ENCODE assay signal across 9 cellular contexts in the genomic region with DNA sequence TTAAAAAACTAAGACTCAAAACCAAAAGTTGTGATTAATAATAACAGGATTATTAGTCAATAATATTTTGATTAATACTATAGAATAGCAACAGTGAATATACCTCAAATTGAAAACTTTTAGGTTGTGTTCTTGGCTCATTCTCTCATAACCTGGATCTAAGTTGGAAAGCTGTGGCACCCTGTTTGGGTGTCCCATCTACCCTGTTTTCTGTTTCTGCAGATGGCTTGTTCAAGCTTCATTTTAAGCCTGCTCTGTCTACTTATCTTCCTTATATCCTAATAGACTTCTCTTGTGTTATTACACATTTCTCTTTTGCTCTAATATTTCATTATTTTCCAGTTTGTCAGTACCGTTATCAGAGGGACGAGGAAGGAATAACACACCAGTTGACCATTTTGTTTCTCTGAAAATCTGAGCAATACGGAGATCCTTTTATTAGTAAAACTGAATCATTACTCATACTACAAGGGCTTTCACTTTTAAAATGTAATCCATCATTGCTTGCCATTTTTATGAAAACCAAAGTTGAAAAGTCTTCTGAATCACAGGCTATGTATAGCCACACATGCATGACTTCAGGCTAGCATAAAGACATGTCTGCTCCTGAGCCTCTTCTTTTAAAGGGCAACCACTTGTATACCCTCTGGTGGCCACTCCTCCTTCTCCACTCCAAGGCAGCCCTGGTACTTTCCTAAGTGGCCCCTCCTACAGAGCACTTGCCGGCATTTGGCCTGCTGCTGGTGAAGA. TPM values are rescaled to one million over a fixed set of nuclear protein-coding genes. Genes with fewer than 3 reads are reported as not detected.
DNase-seq lines count a peak whose midpoint lies in the region; ATAC-seq and TF ChIP-seq lines count a peak whose summit lies in the region.
"Had no signal": no experiment of that assay in that cellular context is flagged by ENCODE, and none has a peak within 500 bp of the region (broad histone marks: within the 10 kb centered on the region; RNA-seq: fewer than 3 reads in every experiment).

No MANE protein-coding gene starts in this region.

- no peak for TF ChIP-seq CTCF in thyroid gland (IDR thresholded peaks at IDR 0.05)

- H3K9me3 Mint-ChIP-seq in activated naive CD4-positive, alpha-beta T cell treated with anti-CD3 and anti-CD28 coated beads for 36 hours, result no peaks in the 10 kb centered on the region
- no peaks in the 10 kb centered on the region for H3K9me3 Mint-ChIP-seq in effector memory CD8-positive, alpha-beta T cell
- no peaks in the 10 kb centered on the region for H3K9me3 Mint-ChIP-seq in CD4-positive, alpha-beta memory T cell

- DNase-seq in activated naive CD4-positive, alpha-beta T cell treated with anti-CD3 and anti-CD28 coated beads for 36 hours, result peak; percentile 11
- DNase-seq in activated naive CD4-positive, alpha-beta T cell treated with Interleukin-2 at 50 U/mL for 16 hours, result no peak
- no peak for DNase-seq in effector memory CD8-positive, alpha-beta T cell
- DNase-seq in thyroid gland (peak; percentile 40 to 46), NCI-H146 treated with DMSO at 0.1 percent for 48 hours (lab: John Stamatoyannopoulos, UW; ENCODE audit: unreplicated experiment) (no peak)
- no peak for DNase-seq in effector memory CD4-positive, alpha-beta T cell
- no peak for DNase-seq in CD4-positive, alpha-beta memory T cell
- DNase-seq: DMS79 had no signal

- H3K27ac ChIP-seq in thyroid gland, result no peak overlapping the region
- H3K27ac ChIP-seq in effector memory CD4-positive, alpha-beta T cell (ENCODE audit: insufficient read depth, low read length, poor library complexity, severe bottlenecking), result no peak overlapping the region
- no peak overlapping the region for H3K27ac ChIP-seq in CD4-positive, alpha-beta memory T cell (ENCODE audit: low read depth, low read length)

- no peak overlapping the region for H3K4me3 Mint-ChIP-seq in activated naive CD4-positive, alpha-beta T cell treated with anti-CD3 and anti-CD28 coated beads for 36 hours
- no peak overlapping the region for H3K4me3 Mint-ChIP-seq in effector memory CD8-positive, alpha-beta T cell
- no peak overlapping the region for H3K4me3 Mint-ChIP-seq in CD4-positive, alpha-beta memory T cell

- H3K36me3 Mint-ChIP-seq in activated naive CD4-positive, alpha-beta T cell treated with anti-CD3 and anti-CD28 coated beads for 36 hours (ENCODE audit: low read depth), result peaks cover 7% of the 10 kb centered on the region
- H3K36me3 Mint-ChIP-seq in effector memory CD8-positive, alpha-beta T cell (ENCODE audit: insufficient read depth), result peaks cover 17% of the 10 kb centered on the region
- peaks cover 15 to 66% of the 10 kb centered on the region in 2 donors for H3K36me3 Mint-ChIP-seq in CD4-positive, alpha-beta memory T cell

- POLR2A ChIA-PET in CD4-positive, alpha-beta memory T cell (lab: Charles Lee; ENCODE audit: partially characterized antibody), result no interaction called here

- H3K27me3 ChIP-seq in thyroid gland, result no peaks in the 10 kb centered on the region
- no peaks in the 10 kb centered on the region for H3K27me3 ChIP-seq in effector memory CD4-positive, alpha-beta T cell (replicated peaks; ENCODE audit: control insufficient read depth, insufficient read depth, low read length, poor library complexity, severe bottlenecking)
- no peaks in the 10 kb centered on the region for H3K27me3 ChIP-seq in CD4-positive, alpha-beta memory T cell (ENCODE audit: insufficient read depth, low read length)

- peaks cover 13% of the 10 kb centered on the region for H3K4me1 Mint-ChIP-seq in activated naive CD4-positive, alpha-beta T cell treated with anti-CD3 and anti-CD28 coated beads for 36 hours (ENCODE audit: low read depth)
- H3K4me1 Mint-ChIP-seq in effector memory CD8-positive, alpha-beta T cell (ENCODE audit: low read depth in 2 of 2), result peaks cover 0 to 1% of the 10 kb centered on the region in 2 donors
- H3K4me1 Mint-ChIP-seq in CD4-positive, alpha-beta memory T cell, result peaks cover 0 to 2% (median 0%) of the 10 kb centered on the region in 4 donors

- 49 to 50% methylated on average over 4 of the region's 4 CpGs for WGBS in thyroid gland, 2 donors

- H3K4me1 ChIP-seq in thyroid gland, result peaks cover 0 to 7% of the 10 kb centered on the region in 2 donors
- H3K4me1 ChIP-seq in effector memory CD4-positive, alpha-beta T cell (ENCODE audit: control insufficient read depth, insufficient read depth, low read length, poor library complexity, severe bottlenecking), result no peaks in the 10 kb centered on the region
- H3K4me1 ChIP-seq in CD4-positive, alpha-beta memory T cell (ENCODE audit: insufficient read depth, low read length), result no peaks in the 10 kb centered on the region

- intact Hi-C loops in activated naive CD4-positive, alpha-beta T cell treated with anti-CD3 and anti-CD28 coated beads for 36 hours (cut with micrococcal nuclease), result loop anchor here (2.0 kb wide), 1 partner anchor 279 kb away; a partner anchor contains a TSS
- intact Hi-C loops in thyroid gland (cut with DNase I), result no loop called here
- intact Hi-C loops in CD4-positive, alpha-beta memory T cell (cut with micrococcal nuclease), result loop anchor here (5.0 kb wide), 1 partner anchor 87 kb away; a partner anchor contains a TSS

- peak overlapping the region; percentile 80 for H3K27ac Mint-ChIP-seq in activated naive CD4-positive, alpha-beta T cell treated with anti-CD3 and anti-CD28 coated beads for 36 hours
- peak overlapping the region; percentile 39 to 82 for H3K27ac Mint-ChIP-seq in effector memory CD8-positive, alpha-beta T cell
- peak overlapping the region in 2 of 7 donors; percentile 43 to 61 for H3K27ac Mint-ChIP-seq in CD4-positive, alpha-beta memory T cell

- peak; percentile 79 for ATAC-seq in HG03342 (IDR thresholded peaks at IDR 0.05; ENCODE audit: unreplicated experiment)
- ATAC-seq in effector memory CD8-positive, alpha-beta T cell (replicated peaks), result no peak

- no peak overlapping the region for H3K4me3 ChIP-seq in thyroid gland (replicated peaks in 1 of 3)
- no peak overlapping the region for H3K4me3 ChIP-seq in effector memory CD4-positive, alpha-beta T cell (ENCODE audit: insufficient read depth, low read depth, low read length, poor library complexity, severe bottlenecking)
- H3K4me3 ChIP-seq in CD4-positive, alpha-beta memory T cell (ENCODE audit: low read length in 2 of 2), result no peak overlapping the region

- no peaks in the 10 kb centered on the region for H3K9me3 ChIP-seq in thyroid gland
- no peaks in the 10 kb centered on the region for H3K9me3 ChIP-seq in effector memory CD4-positive, alpha-beta T cell (ENCODE audit: control insufficient read depth, low read length)
- H3K9me3 ChIP-seq in CD4-positive, alpha-beta memory T cell (ENCODE audit: control insufficient read depth in 1 of 2, low read length in 2 of 2), result no peaks in the 10 kb centered on the region

- no peaks in the 10 kb centered on the region for H3K27me3 Mint-ChIP-seq in activated naive CD4-positive, alpha-beta T cell treated with anti-CD3 and anti-CD28 coated beads for 36 hours (ENCODE audit: low read depth)
- no peaks in the 10 kb centered on the region for H3K27me3 Mint-ChIP-seq in effector memory CD8-positive, alpha-beta T cell
- no peaks in the 10 kb centered on the region for H3K27me3 Mint-ChIP-seq in CD4-positive, alpha-beta memory T cell

- CTCF ChIA-PET in activated naive CD4-positive, alpha-beta T cell treated with anti-CD3 and anti-CD28 coated beads for 36 hours (lab: Charles Lee), result interaction anchor here (0.7 to 3.4 kb wide), 6 partner anchors 12 to 273 kb away, joined by 3 to 19 read pairs (median 5); a partner anchor contains a TSS
- CTCF ChIA-PET in CD4-positive, alpha-beta memory T cell (lab: Charles Lee; ENCODE audit: partially characterized antibody), result interaction anchor here (1.9 to 2.9 kb wide), 2 partner anchors 16 to 150 kb away, joined by 5 to 14 read pairs; no protein-coding TSS in a partner anchor

- H3K36me3 ChIP-seq in thyroid gland, result peaks cover 0 to 4% of the 10 kb centered on the region in 2 donors
- peaks cover 19% of the 10 kb centered on the region for H3K36me3 ChIP-seq in effector memory CD4-positive, alpha-beta T cell (ENCODE audit: control insufficient read depth, insufficient read depth, low read length)
- H3K36me3 ChIP-seq in CD4-positive, alpha-beta memory T cell (ENCODE audit: insufficient read depth, low read length), result peaks cover 19% of the 10 kb centered on the region

- TF ChIP-seq POLR2A in thyroid gland (IDR thresholded peaks at IDR 0.05), result no peak

RNA-seq across cellular contexts. Expression of a gene that starts 22.3 kb away (rescaled TPM):
- total RNA-seq in activated naive CD4-positive, alpha-beta T cell treated with anti-CD3 and anti-CD28 coated beads for 36 hours, result 10 to 100 TPM; 36.3 to 38.8 TPM
- 10 to 100 TPM; 30.3 to 63.9 (median 41.0) TPM for total RNA-seq in thyroid gland
- 10 to 100 TPM; 31.1 to 32.1 TPM for total RNA-seq in CD4-positive, alpha-beta memory T cell
- polyA plus RNA-seq in CD4-positive, alpha-beta memory T cell, result 10 to 100 TPM; 26.0 to 31.8 TPM

RNA-seq across cellular contexts. Expression of a gene that starts 22.4 kb away (rescaled TPM):
- 10 to 100 TPM; 21.6 to 21.9 TPM for total RNA-seq in activated naive CD4-positive, alpha-beta T cell treated with anti-CD3 and anti-CD28 coated beads for 36 hours
- total RNA-seq in thyroid gland, result 10 to 100 TPM; 18.6 to 25.7 (median 20.7) TPM
- 10 to 100 TPM; 29.8 to 35.8 TPM for total RNA-seq in CD4-positive, alpha-beta memory T cell
- polyA plus RNA-seq in CD4-positive, alpha-beta memory T cell, result 10 to 100 TPM; 53.2 to 88.8 TPM

RNA-seq across cellular contexts. Expression of a gene that starts 50.3 kb away (rescaled TPM):
- 1 to 10 TPM; 1.2 to 1.4 TPM for total RNA-seq in activated naive CD4-positive, alpha-beta T cell treated with anti-CD3 and anti-CD28 coated beads for 36 hours
- 10 to 100 TPM in 2 of 4 donors, 1 to 10 TPM in 2; 7.8 to 13.7 (median 10.2) TPM for total RNA-seq in thyroid gland
- total RNA-seq in CD4-positive, alpha-beta memory T cell, result 1 to 10 TPM; 3.7 to 3.9 TPM
- polyA plus RNA-seq in CD4-positive, alpha-beta memory T cell, result 1 to 10 TPM; 1.7 to 2.2 TPM

Comparison
In these comparisons a context has a peak if more than half of its experiments do, and no peak if none do; other contexts are left out.
1. DNase-seq: peak in activated naive CD4-positive, alpha-beta T cell treated with anti-CD3 and anti-CD28 coated beads for 36 hours (single experiment) and thyroid gland (2 of 2); none in activated naive CD4-positive, alpha-beta T cell treated with Interleukin-2 at 50 U/mL for 16 hours (single experiment), effector memory CD8-positive, alpha-beta T cell (0 of 3), NCI-H146 treated with DMSO at 0.1 percent for 48 hours (single experiment), effector memory CD4-positive, alpha-beta T cell (0 of 3) and CD4-positive, alpha-beta memory T cell (0 of 5).